Comparison of ENCODE assay signal across 12 cellular contexts in genomic region chr22:38016182-38017078, GRCh38. TPM values are rescaled to one million over a fixed set of nuclear protein-coding genes. Genes with fewer than 3 reads are reported as not detected.
DNase-seq lines count a peak whose midpoint lies in the region; ATAC-seq and TF ChIP-seq lines count a peak whose summit lies in the region.
"Had no signal": no experiment of that assay in that cellular context is flagged by ENCODE, and none has a peak within 500 bp of the region (broad histone marks: within the 10 kb centered on the region; RNA-seq: fewer than 3 reads in every experiment).

No MANE protein-coding gene starts in this region.

- peak; percentile 37 for DNase-seq in DMS53 (lab: John Stamatoyannopoulos, UW)
- no peak for DNase-seq in DMS53 treated with DMSO at 0.1 percent for 48 hours (lab: John Stamatoyannopoulos, UW; ENCODE audit: unreplicated experiment)
- peak; percentile 80 for DNase-seq in epidermal melanocyte (ENCODE audit: insufficient read length, low spot score)
- DNase-seq in lung microvascular endothelial cell (ENCODE audit: low read depth in 2 of 2), result peak; percentile 57 to 93
- no peak for DNase-seq in upper lobe of right lung
- no peak for DNase-seq in NCI-H1417 treated with DMSO at 0.1 percent for 48 hours (lab: John Stamatoyannopoulos, UW)
- no peak for DNase-seq in progenitor cell of endocrine pancreas (ENCODE audit: low spot score, unreplicated experiment)
- no peak for DNase-seq in COR-L47 (lab: John Stamatoyannopoulos, UW)
- DNase-seq: brain microvascular endothelial cell, NCI-H146 had no signal

- peaks cover 20% of the 10 kb centered on the region for H3K4me1 ChIP-seq in upper lobe of right lung

- H3K36me3 ChIP-seq in upper lobe of right lung, result no peaks in the 10 kb centered on the region
- H3K36me3 ChIP-seq: brain microvascular endothelial cell had no signal

- H3K9me3 ChIP-seq in upper lobe of right lung, result no peaks in the 10 kb centered on the region

- H3K27ac Mint-ChIP-seq in progenitor cell of endocrine pancreas, result no peak overlapping the region

- intact Hi-C loops in upper lobe of right lung (cut with DNase I), result no loop called here

- H3K27me3 ChIP-seq in upper lobe of right lung, result no peaks in the 10 kb centered on the region
- H3K27me3 ChIP-seq: brain microvascular endothelial cell had no signal

- H3K27ac ChIP-seq in upper lobe of right lung, result peak overlapping the region; percentile 51
- H3K27ac ChIP-seq: brain microvascular endothelial cell had no signal

- peak; percentile 28 for ATAC-seq in upper lobe of right lung
- ATAC-seq: GM12878 had no signal

- TF ChIP-seq CTCF in upper lobe of right lung (IDR thresholded peaks at IDR 0.05) (no peak), progenitor cell of endocrine pancreas (IDR thresholded peaks at IDR 0.05; ENCODE audit: unreplicated experiment) (no peak)

- H3K4me1 Mint-ChIP-seq in progenitor cell of endocrine pancreas (ENCODE audit: low read depth), result peaks cover 3% of the 10 kb centered on the region

- no peak overlapping the region for H3K4me3 Mint-ChIP-seq in progenitor cell of endocrine pancreas (ENCODE audit: low read depth)

- H3K9me3 Mint-ChIP-seq in progenitor cell of endocrine pancreas (ENCODE audit: low read depth), result no peaks in the 10 kb centered on the region

- H3K27me3 Mint-ChIP-seq in progenitor cell of endocrine pancreas, result peaks cover 3% of the 10 kb centered on the region

- no peak overlapping the region for H3K4me3 ChIP-seq in upper lobe of right lung
- H3K4me3 ChIP-seq: GM12878 had no signal

- H3K36me3 Mint-ChIP-seq in progenitor cell of endocrine pancreas (ENCODE audit: insufficient read depth), result no peaks in the 10 kb centered on the region

RNA-seq across cellular contexts. Expression of gene SOX10, which starts 32.1 kb away (rescaled TPM):
- total RNA-seq in lung microvascular endothelial cell (not detected in 2 replicates), upper lobe of right lung (not detected), progenitor cell of endocrine pancreas (0.95 and 1.3 TPM in 2 replicates)
- total RNA-seq: A172, GM12878 had no signal

RNA-seq across cellular contexts. Expression of gene PICK1, which starts 40.8 kb away (rescaled TPM):
- total RNA-seq in lung microvascular endothelial cell (7.4 and 7.9 TPM in 2 replicates), upper lobe of right lung (31.8 TPM), progenitor cell of endocrine pancreas (64.2 and 67.3 TPM in 2 replicates)

Comparison
In these comparisons a context has a peak if more than half of its experiments do, and no peak if none do; other contexts are left out.
1. DNase-seq: peak in DMS53 (single experiment), epidermal melanocyte (single experiment) and lung microvascular endothelial cell (2 of 2); none in DMS53 treated with DMSO at 0.1 percent for 48 hours (single experiment), upper lobe of right lung (single experiment), NCI-H1417 treated with DMSO at 0.1 percent for 48 hours (single experiment), progenitor cell of endocrine pancreas (single experiment) and COR-L47 (single experiment).